In genomic region chr7:45235905-45236304, GRCh38 we compare ENCODE assay signal across 26 cellular contexts.
"Had no signal": no experiment of that assay in that cellular context is flagged by ENCODE, and none has a peak within 500 bp of the region (broad histone marks: within the 10 kb centered on the region; RNA-seq: fewer than 3 reads in every experiment).

No MANE protein-coding gene starts in this region.

- H3K4me3 ChIP-seq: colonic mucosa, coronary artery, dorsolateral prefrontal cortex, esophagus muscularis mucosa, esophagus squamous epithelium, gastrocnemius medialis, gastroesophageal sphincter, heart left ventricle, heart right ventricle, hepatocyte had no signal

- H3K4me2 ChIP-seq: hepatocyte had no signal

- H2AFZ ChIP-seq: hepatocyte had no signal

- FAIRE-seq: endothelial cell of umbilical vein, frontal cortex had no signal

- H3K27me3 ChIP-seq: colonic mucosa, dorsolateral prefrontal cortex had no signal

- H3K36me3 ChIP-seq: colonic mucosa, esophagus muscularis mucosa, esophagus squamous epithelium, gastrocnemius medialis, gastroesophageal sphincter, heart left ventricle, heart right ventricle had no signal

- ATAC-seq: effector memory CD8-positive, alpha-beta T cell; esophagus mucosa; foreskin keratinocyte; gastrocnemius medialis; gastroesophageal sphincter; heart left ventricle; heart right ventricle had no signal

- H3K79me2 ChIP-seq: hepatocyte had no signal

- DNase-seq: colonic mucosa; cortex of kidney; dermis blood vessel endothelial cell; dorsolateral prefrontal cortex; effector CD4-positive, alpha-beta T cell; effector CD8-positive, alpha-beta T cell; effector memory CD4-positive, alpha-beta T cell; effector memory CD8-positive, alpha-beta T cell; endodermal cell; erythroblast; esophagus squamous epithelium; foreskin melanocyte; gastrocnemius medialis; glutamatergic neuron; heart left ventricle; heart right ventricle; hippocampal formation had no signal

- H3K27ac ChIP-seq: colonic mucosa, coronary artery, dorsolateral prefrontal cortex, epithelial cell of prostate, esophagus muscularis mucosa, esophagus squamous epithelium, foreskin keratinocyte, gastrocnemius medialis, gastroesophageal sphincter, heart left ventricle, heart right ventricle, hepatocyte had no signal

- H3K4me1 ChIP-seq: colonic mucosa, gastroesophageal sphincter had no signal

- H3K9me3 ChIP-seq: colonic mucosa, esophagus muscularis mucosa, esophagus squamous epithelium, gastrocnemius medialis, gastroesophageal sphincter, heart left ventricle, heart right ventricle had no signal
